Comparison of ENCODE assay signal across 1 cellular context in the genomic region with DNA sequence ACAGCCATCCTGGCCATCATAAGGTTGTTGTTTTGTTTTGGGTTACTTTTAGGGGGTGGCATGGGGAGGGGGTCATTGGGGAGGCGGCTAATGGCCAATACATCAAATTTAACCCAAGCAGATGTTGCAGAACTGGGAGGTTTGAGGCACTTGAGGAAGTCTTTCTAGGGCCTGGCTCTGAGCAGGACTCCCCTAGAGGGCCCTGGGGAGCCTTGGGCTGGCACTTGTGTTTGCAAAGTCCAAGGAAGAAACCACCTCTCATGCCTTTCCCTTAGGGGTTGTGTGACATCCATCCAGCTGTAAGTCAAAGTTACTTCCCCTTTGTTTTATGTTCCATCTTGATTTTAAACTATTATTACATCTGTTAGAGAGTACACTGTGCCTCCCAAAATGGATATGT.
TF ChIP-seq lines count a peak whose summit lies in the region.

No MANE protein-coding gene starts in this region.

TF ChIP-seq in SK-N-SH, 30 proteins besides CTCF, POLR2A, EP300 and RAD21:
- TF ChIP-seq, protein P1, sequence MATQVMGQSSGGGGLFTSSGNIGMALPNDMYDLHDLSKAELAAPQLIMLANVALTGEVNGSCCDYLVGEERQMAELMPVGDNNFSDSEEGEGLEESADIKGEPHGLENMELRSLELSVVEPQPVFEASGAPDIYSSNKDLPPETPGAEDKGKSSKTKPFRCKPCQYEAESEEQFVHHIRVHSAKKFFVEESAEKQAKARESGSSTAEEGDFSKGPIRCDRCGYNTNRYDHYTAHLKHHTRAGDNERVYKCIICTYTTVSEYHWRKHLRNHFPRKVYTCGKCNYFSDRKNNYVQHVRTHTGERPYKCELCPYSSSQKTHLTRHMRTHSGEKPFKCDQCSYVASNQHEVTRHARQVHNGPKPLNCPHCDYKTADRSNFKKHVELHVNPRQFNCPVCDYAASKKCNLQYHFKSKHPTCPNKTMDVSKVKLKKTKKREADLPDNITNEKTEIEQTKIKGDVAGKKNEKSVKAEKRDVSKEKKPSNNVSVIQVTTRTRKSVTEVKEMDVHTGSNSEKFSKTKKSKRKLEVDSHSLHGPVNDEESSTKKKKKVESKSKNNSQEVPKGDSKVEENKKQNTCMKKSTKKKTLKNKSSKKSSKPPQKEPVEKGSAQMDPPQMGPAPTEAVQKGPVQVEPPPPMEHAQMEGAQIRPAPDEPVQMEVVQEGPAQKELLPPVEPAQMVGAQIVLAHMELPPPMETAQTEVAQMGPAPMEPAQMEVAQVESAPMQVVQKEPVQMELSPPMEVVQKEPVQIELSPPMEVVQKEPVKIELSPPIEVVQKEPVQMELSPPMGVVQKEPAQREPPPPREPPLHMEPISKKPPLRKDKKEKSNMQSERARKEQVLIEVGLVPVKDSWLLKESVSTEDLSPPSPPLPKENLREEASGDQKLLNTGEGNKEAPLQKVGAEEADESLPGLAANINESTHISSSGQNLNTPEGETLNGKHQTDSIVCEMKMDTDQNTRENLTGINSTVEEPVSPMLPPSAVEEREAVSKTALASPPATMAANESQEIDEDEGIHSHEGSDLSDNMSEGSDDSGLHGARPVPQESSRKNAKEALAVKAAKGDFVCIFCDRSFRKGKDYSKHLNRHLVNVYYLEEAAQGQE (IDR thresholded peaks at IDR 0.05; ENCODE audit: low read depth, low read length): no peak
- no peak for TF ChIP-seq RXRA (IDR thresholded peaks at IDR 0.05; ENCODE audit: borderline replicate concordance, low read depth)
- TF ChIP-seq, protein P2, sequence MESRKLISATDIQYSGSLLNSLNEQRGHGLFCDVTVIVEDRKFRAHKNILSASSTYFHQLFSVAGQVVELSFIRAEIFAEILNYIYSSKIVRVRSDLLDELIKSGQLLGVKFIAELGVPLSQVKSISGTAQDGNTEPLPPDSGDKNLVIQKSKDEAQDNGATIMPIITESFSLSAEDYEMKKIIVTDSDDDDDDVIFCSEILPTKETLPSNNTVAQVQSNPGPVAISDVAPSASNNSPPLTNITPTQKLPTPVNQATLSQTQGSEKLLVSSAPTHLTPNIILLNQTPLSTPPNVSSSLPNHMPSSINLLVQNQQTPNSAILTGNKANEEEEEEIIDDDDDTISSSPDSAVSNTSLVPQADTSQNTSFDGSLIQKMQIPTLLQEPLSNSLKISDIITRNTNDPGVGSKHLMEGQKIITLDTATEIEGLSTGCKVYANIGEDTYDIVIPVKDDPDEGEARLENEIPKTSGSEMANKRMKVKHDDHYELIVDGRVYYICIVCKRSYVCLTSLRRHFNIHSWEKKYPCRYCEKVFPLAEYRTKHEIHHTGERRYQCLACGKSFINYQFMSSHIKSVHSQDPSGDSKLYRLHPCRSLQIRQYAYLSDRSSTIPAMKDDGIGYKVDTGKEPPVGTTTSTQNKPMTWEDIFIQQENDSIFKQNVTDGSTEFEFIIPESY (IDR thresholded peaks at IDR 0.05; ENCODE audit: borderline replicate concordance, low read depth): no peak
- TF ChIP-seq TEAD4 (IDR thresholded peaks at IDR 0.05; ENCODE audit: borderline replicate concordance, insufficient read depth): no peak
